In genomic region chr2:107263596-107264090, GRCh38 we compare ENCODE assay signal across 19 cellular contexts.
DNase-seq lines count a peak whose midpoint lies in the region; ATAC-seq and TF ChIP-seq lines count a peak whose summit lies in the region.
"Had no signal": no experiment of that assay in that cellular context is flagged by ENCODE, and none has a peak within 500 bp of the region (broad histone marks: within the 10 kb centered on the region; RNA-seq: fewer than 3 reads in every experiment).

No MANE protein-coding gene starts in this region.

- H3K4me1 Mint-ChIP-seq in nephron (peaks cover 43% of the 10 kb centered on the region), type B pancreatic cell (ENCODE audit: unreplicated experiment) (no peaks in the 10 kb centered on the region)
- H3K4me1 Mint-ChIP-seq: CD4-positive, CD25-positive, alpha-beta regulatory T cell had no signal

- peaks cover 89% of the 10 kb centered on the region for H3K4me1 ChIP-seq in Karpas-422 (ENCODE audit: low read length)
- H3K4me1 ChIP-seq: Peyer's patch had no signal

- TF ChIP-seq CTCF in nephron (IDR thresholded peaks at IDR 0.05; ENCODE audit: unreplicated experiment in 3 of 3) (no peak), type B pancreatic cell (conservative IDR thresholded peaks at IDR 0.05) (no peak), omental fat pad (IDR thresholded peaks at IDR 0.05) (no peak)

- DNase-seq in DMS 273 (lab: John Stamatoyannopoulos, UW; ENCODE audit: unreplicated experiment) = peak; percentile 90
- peak; percentile 97 for DNase-seq in Karpas-422
- peak; percentile 3 for DNase-seq in SK-MEL-5 (ENCODE audit: low read depth, low spot score)
- no peak for DNase-seq in type B pancreatic cell (ENCODE audit: extremely low spot score, unreplicated experiment)
- no peak for DNase-seq in omental fat pad (ENCODE audit: low spot score)
- no peak for DNase-seq in activated gamma-delta T cell (lab: John Stamatoyannopoulos, UW)
- DNase-seq: ACHN; Calu3; CD4-positive, CD25-positive, alpha-beta regulatory T cell; DMS79 treated with DMSO at 0.1 percent for 48 hours; GOT3; MV-4-11; NCI-H1417 treated with DMSO at 0.1 percent for 48 hours; NCI-H1930; Peyer's patch; Right ventricle myocardium superior; T-helper 2 cell had no signal

- no peaks in the 10 kb centered on the region for H3K27me3 ChIP-seq in Karpas-422 (ENCODE audit: low read length)
- H3K27me3 ChIP-seq: Peyer's patch had no signal

- H4K20me1 ChIP-seq in Karpas-422 (ENCODE audit: insufficient read depth, low read depth, low read length) = no peaks in the 10 kb centered on the region

- no peaks in the 10 kb centered on the region for H3K9me2 ChIP-seq in Karpas-422 (replicated peaks; ENCODE audit: insufficient read depth, low read length)

- H3K9me3 Mint-ChIP-seq in nephron = peaks cover 2% of the 10 kb centered on the region
- peaks cover 4% of the 10 kb centered on the region for H3K9me3 Mint-ChIP-seq in type B pancreatic cell

- H3K4me3 ChIP-seq in Karpas-422 (ENCODE audit: low read length) = peak overlapping the region; percentile 52
- H3K4me3 ChIP-seq: Peyer's patch had no signal

- no peaks in the 10 kb centered on the region for H3K36me3 Mint-ChIP-seq in nephron (ENCODE audit: low read depth)
- H3K36me3 Mint-ChIP-seq in type B pancreatic cell = no peaks in the 10 kb centered on the region
- H3K36me3 Mint-ChIP-seq: CD4-positive, CD25-positive, alpha-beta regulatory T cell had no signal

- H3K4me2 ChIP-seq in Karpas-422 (ENCODE audit: low read depth, low read length, poor library complexity, severe bottlenecking) = peak overlapping the region; percentile 71

- in situ Hi-C loops in SK-MEL-5 (cut with HindIII; ENCODE audit: low pct_unique_long_range_greater_than_20kb, low sequenced_read_pairs) = no loop called here

- H3K36me3 ChIP-seq in Karpas-422 (ENCODE audit: insufficient read depth, low read length) = no peaks in the 10 kb centered on the region
- H3K36me3 ChIP-seq: Peyer's patch had no signal

- peak overlapping the region; percentile 68 for H2AFZ ChIP-seq in Karpas-422 (ENCODE audit: low read length)

- ATAC-seq in HG03565 (IDR thresholded peaks at IDR 0.05; ENCODE audit: unreplicated experiment) = no peak
- no peak for ATAC-seq in omental fat pad (ENCODE audit: low FRiP score)

- H3K4me3 Mint-ChIP-seq in nephron = no peak overlapping the region
- H3K4me3 Mint-ChIP-seq in type B pancreatic cell = no peak overlapping the region
- H3K4me3 Mint-ChIP-seq: CD4-positive, CD25-positive, alpha-beta regulatory T cell had no signal

- H3K27me3 Mint-ChIP-seq in nephron (ENCODE audit: low read depth) (peaks cover 4% of the 10 kb centered on the region), type B pancreatic cell (no peaks in the 10 kb centered on the region)
- H3K27me3 Mint-ChIP-seq: CD4-positive, CD25-positive, alpha-beta regulatory T cell had no signal

- peak overlapping the region in 2 of 3 experiments; percentile 16 to 42 for H3K27ac Mint-ChIP-seq in nephron
- H3K27ac Mint-ChIP-seq in type B pancreatic cell = no peak overlapping the region
- H3K27ac Mint-ChIP-seq: CD4-positive, CD25-positive, alpha-beta regulatory T cell had no signal

- H3K9ac ChIP-seq in Karpas-422 (ENCODE audit: low read length) = peak overlapping the region; percentile 44

- peak overlapping the region; percentile 92 for H3K27ac ChIP-seq in Karpas-422 (ENCODE audit: low read length)
- H3K27ac ChIP-seq: Peyer's patch had no signal

- H3K79me2 ChIP-seq in Karpas-422 (ENCODE audit: low read length) = no peaks in the 10 kb centered on the region

- H3K9me3 ChIP-seq in Karpas-422 (ENCODE audit: low read length) = no peaks in the 10 kb centered on the region
- H3K9me3 ChIP-seq: Peyer's patch had no signal

Comparison
In these comparisons a context has a peak if more than half of its experiments do, and no peak if none do; other contexts are left out.
1. DNase-seq: peak in DMS 273 (single experiment), Karpas-422 (single experiment) and SK-MEL-5 (single experiment); none in type B pancreatic cell (single experiment), omental fat pad (single experiment) and activated gamma-delta T cell (single experiment).